In the genomic region with DNA sequence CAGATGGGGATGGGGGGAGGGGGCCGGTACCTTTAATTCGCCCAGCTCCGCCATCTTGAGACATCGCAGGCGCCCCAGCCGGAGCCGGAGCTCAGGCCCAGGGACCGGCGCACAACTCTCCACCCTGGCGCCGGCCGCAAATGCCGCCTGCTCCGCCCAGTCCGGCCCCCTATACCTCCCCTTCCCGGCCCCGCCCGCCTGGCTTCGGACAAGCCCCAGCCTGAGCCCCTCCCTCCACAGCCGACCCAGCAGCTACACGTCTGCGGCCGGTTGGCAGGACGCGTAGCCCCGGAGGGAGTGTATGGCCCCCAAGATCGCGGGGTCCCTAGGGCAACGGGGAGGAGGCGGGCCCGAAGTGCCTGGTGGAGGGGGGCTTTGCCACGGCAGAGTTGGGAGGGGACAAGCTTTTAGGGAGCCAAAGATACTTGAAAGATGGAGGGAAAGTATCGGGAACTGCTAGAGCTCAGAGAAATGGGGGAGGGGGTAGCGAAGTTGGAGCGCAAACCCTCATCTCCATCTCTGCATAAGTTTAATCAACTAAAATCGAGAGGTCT, we compare ENCODE assay signal across 1 cellular context.
A peak's percentile ranks its signal among the peaks of the same experiment; 100 is the strongest.
TF ChIP-seq lines count a peak whose summit lies in the region.

Gene PIAS3, minus strand, starts transcription at position 145 of the 554 bp plus-strand sequence. Its CDS starts 91 bp downstream, at position 54.

TF ChIP-seq in HepG2, 621 proteins besides CTCF, POLR2A, EP300 and RAD21 (continues in another document):
- no peak for TF ChIP-seq KIAA2018 (CRISPR knock-in tag; IDR thresholded peaks at IDR 0.05; ENCODE audit: borderline replicate concordance)
- TF ChIP-seq ZNF672 (CRISPR knock-in tag; IDR thresholded peaks at IDR 0.05): no peak
- no peak for TF ChIP-seq MIER2 (CRISPR knock-in tag; IDR thresholded peaks at IDR 0.05)
- no peak for TF ChIP-seq ZNF740 (CRISPR knock-in tag; IDR thresholded peaks at IDR 0.05)
- TF ChIP-seq DRAP1 (CRISPR knock-in tag; IDR thresholded peaks at IDR 0.05): peak; percentile 69
- TF ChIP-seq CREB3 (CRISPR knock-in tag; IDR thresholded peaks at IDR 0.05): no peak
- no peak for TF ChIP-seq NFE2L1 (CRISPR knock-in tag; IDR thresholded peaks at IDR 0.05; ENCODE audit: borderline replicate concordance)
- TF ChIP-seq RBAK (CRISPR knock-in tag; IDR thresholded peaks at IDR 0.05): peak; percentile 39; the same call in 1 of the 2 replicates
- peak; percentile 39; the same call in 1 of the 2 replicates for TF ChIP-seq MXD4 (CRISPR knock-in tag; IDR thresholded peaks at IDR 0.05)
- TF ChIP-seq, protein P1, sequence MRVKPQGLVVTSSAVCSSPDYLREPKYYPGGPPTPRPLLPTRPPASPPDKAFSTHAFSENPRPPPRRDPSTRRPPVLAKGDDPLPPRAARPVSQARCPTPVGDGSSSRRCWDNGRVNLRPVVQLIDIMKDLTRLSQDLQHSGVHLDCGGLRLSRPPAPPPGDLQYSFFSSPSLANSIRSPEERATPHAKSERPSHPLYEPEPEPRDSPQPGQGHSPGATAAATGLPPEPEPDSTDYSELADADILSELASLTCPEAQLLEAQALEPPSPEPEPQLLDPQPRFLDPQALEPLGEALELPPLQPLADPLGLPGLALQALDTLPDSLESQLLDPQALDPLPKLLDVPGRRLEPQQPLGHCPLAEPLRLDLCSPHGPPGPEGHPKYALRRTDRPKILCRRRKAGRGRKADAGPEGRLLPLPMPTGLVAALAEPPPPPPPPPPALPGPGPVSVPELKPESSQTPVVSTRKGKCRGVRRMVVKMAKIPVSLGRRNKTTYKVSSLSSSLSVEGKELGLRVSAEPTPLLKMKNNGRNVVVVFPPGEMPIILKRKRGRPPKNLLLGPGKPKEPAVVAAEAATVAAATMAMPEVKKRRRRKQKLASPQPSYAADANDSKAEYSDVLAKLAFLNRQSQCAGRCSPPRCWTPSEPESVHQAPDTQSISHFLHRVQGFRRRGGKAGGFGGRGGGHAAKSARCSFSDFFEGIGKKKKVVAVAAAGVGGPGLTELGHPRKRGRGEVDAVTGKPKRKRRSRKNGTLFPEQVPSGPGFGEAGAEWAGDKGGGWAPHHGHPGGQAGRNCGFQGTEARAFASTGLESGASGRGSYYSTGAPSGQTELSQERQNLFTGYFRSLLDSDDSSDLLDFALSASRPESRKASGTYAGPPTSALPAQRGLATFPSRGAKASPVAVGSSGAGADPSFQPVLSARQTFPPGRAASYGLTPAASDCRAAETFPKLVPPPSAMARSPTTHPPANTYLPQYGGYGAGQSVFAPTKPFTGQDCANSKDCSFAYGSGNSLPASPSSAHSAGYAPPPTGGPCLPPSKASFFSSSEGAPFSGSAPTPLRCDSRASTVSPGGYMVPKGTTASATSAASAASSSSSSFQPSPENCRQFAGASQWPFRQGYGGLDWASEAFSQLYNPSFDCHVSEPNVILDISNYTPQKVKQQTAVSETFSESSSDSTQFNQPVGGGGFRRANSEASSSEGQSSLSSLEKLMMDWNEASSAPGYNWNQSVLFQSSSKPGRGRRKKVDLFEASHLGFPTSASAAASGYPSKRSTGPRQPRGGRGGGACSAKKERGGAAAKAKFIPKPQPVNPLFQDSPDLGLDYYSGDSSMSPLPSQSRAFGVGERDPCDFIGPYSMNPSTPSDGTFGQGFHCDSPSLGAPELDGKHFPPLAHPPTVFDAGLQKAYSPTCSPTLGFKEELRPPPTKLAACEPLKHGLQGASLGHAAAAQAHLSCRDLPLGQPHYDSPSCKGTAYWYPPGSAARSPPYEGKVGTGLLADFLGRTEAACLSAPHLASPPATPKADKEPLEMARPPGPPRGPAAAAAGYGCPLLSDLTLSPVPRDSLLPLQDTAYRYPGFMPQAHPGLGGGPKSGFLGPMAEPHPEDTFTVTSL (CRISPR knock-in tag; IDR thresholded peaks at IDR 0.05; ENCODE audit: borderline replicate concordance): no peak
- no peak for TF ChIP-seq ATRX (CRISPR knock-in tag; IDR thresholded peaks at IDR 0.05; ENCODE audit: borderline replicate concordance)
- TF ChIP-seq HIVEP1 (CRISPR knock-in tag; IDR thresholded peaks at IDR 0.05): peak; percentile 65
- TF ChIP-seq ZFP36L1 (CRISPR knock-in tag; IDR thresholded peaks at IDR 0.05): peak; percentile 59; the same call in 1 of the 2 replicates
- no peak for TF ChIP-seq PRMT3 (CRISPR knock-in tag; IDR thresholded peaks at IDR 0.05; ENCODE audit: borderline replicate concordance, low read depth)
- TF ChIP-seq, protein P2, sequence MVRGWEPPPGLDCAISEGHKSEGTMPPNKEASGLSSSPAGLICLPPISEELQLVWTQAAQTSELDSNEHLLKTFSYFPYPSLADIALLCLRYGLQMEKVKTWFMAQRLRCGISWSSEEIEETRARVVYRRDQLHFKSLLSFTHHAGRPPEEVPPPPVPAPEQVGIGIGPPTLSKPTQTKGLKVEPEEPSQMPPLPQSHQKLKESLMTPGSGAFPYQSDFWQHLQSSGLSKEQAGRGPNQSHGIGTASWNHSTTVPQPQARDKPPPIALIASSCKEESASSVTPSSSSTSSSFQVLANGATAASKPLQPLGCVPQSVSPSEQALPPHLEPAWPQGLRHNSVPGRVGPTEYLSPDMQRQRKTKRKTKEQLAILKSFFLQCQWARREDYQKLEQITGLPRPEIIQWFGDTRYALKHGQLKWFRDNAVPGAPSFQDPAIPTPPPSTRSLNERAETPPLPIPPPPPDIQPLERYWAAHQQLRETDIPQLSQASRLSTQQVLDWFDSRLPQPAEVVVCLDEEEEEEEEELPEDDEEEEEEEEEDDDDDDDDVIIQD (CRISPR knock-in tag; IDR thresholded peaks at IDR 0.05; ENCODE audit: low read depth): no peak
- 0 out of 2 replicates have a peak, but pooled peaks have one; percentile 31 for TF ChIP-seq KDM3A (CRISPR knock-in tag; IDR thresholded peaks at IDR 0.05; ENCODE audit: low read depth)
- peak; percentile 73 for TF ChIP-seq ZMYM4 (CRISPR knock-in tag; IDR thresholded peaks at IDR 0.05)
- TF ChIP-seq KLF11 (CRISPR knock-in tag; IDR thresholded peaks at IDR 0.05): no peak
- TF ChIP-seq ZNF597 (CRISPR knock-in tag; IDR thresholded peaks at IDR 0.05): no peak
- peak; percentile 63 for TF ChIP-seq SAP130 (CRISPR knock-in tag; IDR thresholded peaks at IDR 0.05; ENCODE audit: low read depth)
- TF ChIP-seq YEATS4 (CRISPR knock-in tag; IDR thresholded peaks at IDR 0.05; ENCODE audit: borderline replicate concordance): peak; percentile 31; the same call in 1 of the 2 replicates
- TF ChIP-seq, protein P3, sequence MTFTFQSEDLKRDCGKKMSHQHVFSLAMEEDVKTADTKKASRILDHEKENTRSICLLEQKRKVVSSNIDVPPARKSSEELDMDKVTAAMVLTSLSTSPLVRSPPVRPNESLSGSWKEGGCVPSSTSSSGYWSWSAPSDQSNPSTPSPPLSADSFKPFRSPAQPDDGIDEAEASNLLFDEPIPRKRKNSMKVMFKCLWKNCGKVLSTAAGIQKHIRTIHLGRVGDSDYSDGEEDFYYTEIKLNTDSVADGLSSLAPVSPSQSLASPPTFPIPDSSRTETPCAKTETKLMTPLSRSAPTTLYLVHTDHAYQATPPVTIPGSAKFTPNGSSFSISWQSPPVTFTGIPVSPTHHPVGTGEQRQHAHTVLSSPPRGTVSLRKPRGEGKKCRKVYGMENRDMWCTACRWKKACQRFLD (CRISPR knock-in tag; IDR thresholded peaks at IDR 0.05; ENCODE audit: borderline replicate concordance): 0 out of 2 replicates have a peak, but pooled peaks have one; percentile 18
- 0 out of 2 replicates have a peak, but pooled peaks have one; percentile 16 for TF ChIP-seq ZBTB4 (CRISPR knock-in tag; IDR thresholded peaks at IDR 0.05; ENCODE audit: borderline replicate concordance)
- TF ChIP-seq ZNF552 (CRISPR knock-in tag; IDR thresholded peaks at IDR 0.05; ENCODE audit: borderline replicate concordance): no peak
- peak; percentile 93 for TF ChIP-seq HNRNPLL (IDR thresholded peaks at IDR 0.05; ENCODE audit: low read depth, low read length, poor library complexity, severe bottlenecking)
- no peak for TF ChIP-seq ARNT2 (CRISPR knock-in tag; IDR thresholded peaks at IDR 0.05; ENCODE audit: low read depth)
- TF ChIP-seq CCDC6 (CRISPR knock-in tag; IDR thresholded peaks at IDR 0.05): no peak
- peak; percentile 30; the same call in 1 of the 2 replicates for TF ChIP-seq ZNF891 (CRISPR knock-in tag; IDR thresholded peaks at IDR 0.05)
